Comparison of ENCODE assay signal across 19 cellular contexts in the genomic region with DNA sequence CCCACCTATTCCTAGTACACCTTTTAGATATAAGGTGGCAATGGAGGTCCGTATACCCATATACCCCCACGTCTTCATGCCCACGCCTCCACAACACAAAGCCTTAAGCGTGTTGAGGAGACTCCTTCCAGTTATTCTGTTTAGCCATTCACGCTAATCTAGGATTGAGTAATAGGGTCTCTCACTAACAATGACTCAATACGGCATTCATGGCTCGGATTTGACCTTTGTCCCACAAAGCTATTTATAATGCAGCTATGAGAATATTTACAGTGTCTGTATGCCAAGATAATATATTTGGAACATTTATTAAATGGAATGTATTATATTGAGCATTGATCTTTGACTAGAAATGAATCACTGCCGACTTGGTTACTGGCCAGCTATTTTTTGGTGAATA.
"Had no signal": no experiment of that assay in that cellular context is flagged by ENCODE, and none has a peak within 500 bp of the region (broad histone marks: within the 10 kb centered on the region; RNA-seq: fewer than 3 reads in every experiment).

No MANE protein-coding gene starts in this region.

- H3K9ac ChIP-seq: parathyroid adenoma had no signal

- DNase-seq: activated CD4-positive, alpha-beta T cell treated with anti-CD3 and anti-CD28 coated beads for 4 hours; activated CD8-positive, alpha-beta memory T cell treated with anti-CD3 and anti-CD28 coated beads, Interleukin-2, amount 50 U/mL, for 48 hours; activated CD8-positive, alpha-beta T cell treated with anti-CD3 and anti-CD28 coated beads, Interleukin-2, amount 10 ng/mL, durations not matched to agents 7 days and 5 days; activated naive CD4-positive, alpha-beta T cell; aorta; caudate nucleus; colonic mucosa; heart right ventricle; kidney; stimulated activated CD4-positive, alpha-beta T cell treated with anti-CD3 and anti-CD28 coated beads, Interleukin-1b, Interleukin-23, amount 100 ng/mL, for 48 hours; stimulated activated naive CD4-positive, alpha-beta T cell; substantia nigra; T-cell; T1000 had no signal

- FAIRE-seq: frontal cortex, kidney had no signal

- H3K27me3 ChIP-seq: colonic mucosa, heart right ventricle, right atrium auricular region had no signal

- H2AFZ ChIP-seq: parathyroid adenoma had no signal

- H3K79me2 ChIP-seq: parathyroid adenoma had no signal

- H3K4me3 ChIP-seq: colonic mucosa, heart right ventricle, right atrium auricular region had no signal

- H3K4me1 ChIP-seq: colonic mucosa, parathyroid adenoma, right atrium auricular region had no signal

- ATAC-seq: activated CD8-positive, alpha-beta T cell treated with anti-CD3 and anti-CD28 coated beads, Interleukin-2, amount 10 ng/mL, durations not matched to agents 7 days and 5 days; T-cell had no signal

- H3K9me3 Mint-ChIP-seq: activated T-helper 1 cell treated with anti-CD3 and anti-CD28 coated beads, Interleukin-12 subunit alpha, Interleukin-12 subunit beta, Interleukin-2, Interleukin-4 antibody, amounts not matched to agents 30 ng/mL and 10 ng/mL and 1 ng/mL, durations not matched to agents 14 hours and 24 hours and 36 hours; T-cell had no signal

- H3K27ac ChIP-seq: colonic mucosa, heart right ventricle, parathyroid adenoma, right atrium auricular region, VCaP had no signal

- H3K9me3 ChIP-seq: colonic mucosa, right atrium auricular region had no signal

- H3K27ac Mint-ChIP-seq: activated CD8-positive, alpha-beta T cell treated with anti-CD3 and anti-CD28 coated beads, Interleukin-2, amount 10 ng/mL, durations not matched to agents 7 days and 5 days; activated T-helper 1 cell treated with anti-CD3 and anti-CD28 coated beads, Interleukin-12 subunit alpha, Interleukin-12 subunit beta, Interleukin-2, Interleukin-4 antibody, amounts not matched to agents 30 ng/mL and 10 ng/mL and 1 ng/mL, durations not matched to agents 14 hours and 24 hours and 36 hours; T-cell had no signal

- H3K4me3 Mint-ChIP-seq: activated CD8-positive, alpha-beta T cell treated with anti-CD3 and anti-CD28 coated beads, Interleukin-2, amount 10 ng/mL, durations not matched to agents 7 days and 5 days; activated T-helper 1 cell treated with anti-CD3 and anti-CD28 coated beads, Interleukin-12 subunit alpha, Interleukin-12 subunit beta, Interleukin-2, Interleukin-4 antibody, amounts not matched to agents 30 ng/mL and 10 ng/mL and 1 ng/mL, durations not matched to agents 14 hours and 24 hours and 36 hours; T-cell had no signal

- H3K36me3 Mint-ChIP-seq: T-cell had no signal

- H3K27me3 Mint-ChIP-seq: T-cell had no signal

- H3K4me1 Mint-ChIP-seq: T-cell had no signal

- H3K36me3 ChIP-seq: colonic mucosa, heart right ventricle, right atrium auricular region had no signal
